In genomic region chr17:64340557-64340956, GRCh38 we compare ENCODE assay signal across 17 cellular contexts. TPM values are rescaled to one million over a fixed set of nuclear protein-coding genes. Genes with fewer than 3 reads are reported as not detected.
DNase-seq lines count a peak whose midpoint lies in the region; ATAC-seq and TF ChIP-seq lines count a peak whose summit lies in the region.
"Had no signal": no experiment of that assay in that cellular context is flagged by ENCODE, and none has a peak within 500 bp of the region (broad histone marks: within the 10 kb centered on the region; RNA-seq: fewer than 3 reads in every experiment).

No MANE protein-coding gene starts in this region.

- H3K27ac Mint-ChIP-seq in effector memory CD8-positive, alpha-beta T cell, result peak overlapping the region in 1 of 2 donors; percentile 26
- H3K27ac Mint-ChIP-seq in neural progenitor cell, result peak overlapping the region; percentile 72
- H3K27ac Mint-ChIP-seq: CD4-positive, alpha-beta memory T cell had no signal

- H3K4me2 ChIP-seq in neural progenitor cell, result no peak overlapping the region
- H3K4me2 ChIP-seq: A549 had no signal

- no peaks in the 10 kb centered on the region for H3K27me3 Mint-ChIP-seq in effector memory CD8-positive, alpha-beta T cell
- peaks cover 22% of the 10 kb centered on the region for H3K27me3 Mint-ChIP-seq in neural progenitor cell (ENCODE audit: insufficient read depth, low read depth)
- H3K27me3 Mint-ChIP-seq: CD4-positive, alpha-beta memory T cell had no signal

- H3K9me3 ChIP-seq in right atrium auricular region (no peaks in the 10 kb centered on the region), neural progenitor cell (ENCODE audit: low read depth) (no peaks in the 10 kb centered on the region)
- H3K9me3 ChIP-seq: A549, HAP-1 had no signal

- H3K4me3 Mint-ChIP-seq in effector memory CD8-positive, alpha-beta T cell, result no peak overlapping the region
- no peak overlapping the region for H3K4me3 Mint-ChIP-seq in neural progenitor cell
- H3K4me3 Mint-ChIP-seq: CD4-positive, alpha-beta memory T cell had no signal

- peaks cover 10% of the 10 kb centered on the region for H3F3A ChIP-seq in neural progenitor cell (ENCODE audit: low read depth)

- no peak overlapping the region for H2AFZ ChIP-seq in neural progenitor cell (replicated peaks)

- no peak overlapping the region for H3K9ac ChIP-seq in neural progenitor cell

- H3K27me3 ChIP-seq in right atrium auricular region (no peaks in the 10 kb centered on the region), neural progenitor cell (no peaks in the 10 kb centered on the region)

- H3K79me2 ChIP-seq in neural progenitor cell (ENCODE audit: low read depth), result no peaks in the 10 kb centered on the region

- no peak for ATAC-seq in Right ventricle myocardium superior (ENCODE audit: poor library complexity)
- peak; percentile 41 for ATAC-seq in effector memory CD8-positive, alpha-beta T cell (replicated peaks)
- ATAC-seq in GM21390 (IDR thresholded peaks at IDR 0.05; ENCODE audit: unreplicated experiment), result no peak
- no peak for ATAC-seq in HG03097 (IDR thresholded peaks at IDR 0.05; ENCODE audit: low FRiP score, unreplicated experiment)
- ATAC-seq in HG03108 (IDR thresholded peaks at IDR 0.05; ENCODE audit: unreplicated experiment), result no peak
- ATAC-seq: A549, Panc1 had no signal

- H3K4me3 ChIP-seq in right atrium auricular region (no peak overlapping the region), neural progenitor cell (no peak overlapping the region)
- H3K4me3 ChIP-seq: A549, HAP-1 had no signal

- peaks cover 30% of the 10 kb centered on the region for H3K36me3 Mint-ChIP-seq in effector memory CD8-positive, alpha-beta T cell (ENCODE audit: insufficient read depth)
- no peaks in the 10 kb centered on the region for H3K36me3 Mint-ChIP-seq in neural progenitor cell
- H3K36me3 Mint-ChIP-seq: CD4-positive, alpha-beta memory T cell had no signal

- intact Hi-C loops in Right ventricle myocardium superior (cut with DNase I), result no loop called here

- H3K36me3 ChIP-seq in right atrium auricular region, result no peaks in the 10 kb centered on the region
- H3K36me3 ChIP-seq in neural progenitor cell, result no peaks in the 10 kb centered on the region
- H3K36me3 ChIP-seq: HAP-1 had no signal

- no peak for TF ChIP-seq CTCF in right atrium auricular region (IDR thresholded peaks at IDR 0.05)
- no peak for TF ChIP-seq CTCF in neural progenitor cell (IDR thresholded peaks at IDR 0.05)

- no peaks in the 10 kb centered on the region for H4K20me1 ChIP-seq in neural progenitor cell (ENCODE audit: low read depth)

- H3K27ac ChIP-seq in right atrium auricular region, result peak overlapping the region in 1 of 2 donors; percentile 29
- no peak overlapping the region for H3K27ac ChIP-seq in neural progenitor cell
- H3K27ac ChIP-seq: A549 had no signal

- peaks cover 0 to 2% of the 10 kb centered on the region in 2 donors for H3K4me1 Mint-ChIP-seq in effector memory CD8-positive, alpha-beta T cell (ENCODE audit: low read depth in 2 of 2)
- H3K4me1 Mint-ChIP-seq in neural progenitor cell, result peaks cover 11% of the 10 kb centered on the region

- no peaks in the 10 kb centered on the region for H3K9me3 Mint-ChIP-seq in effector memory CD8-positive, alpha-beta T cell
- H3K9me3 Mint-ChIP-seq in neural progenitor cell, result no peaks in the 10 kb centered on the region
- H3K9me3 Mint-ChIP-seq: CD4-positive, alpha-beta memory T cell had no signal

- H3K4me1 ChIP-seq in right atrium auricular region, result peaks cover 0 to 27% of the 10 kb centered on the region in 2 donors
- H3K4me1 ChIP-seq in neural progenitor cell, result peaks cover 12% of the 10 kb centered on the region

- DNase-seq in Right ventricle myocardium superior, result peak; percentile 32
- no peak for DNase-seq in right atrium auricular region (ENCODE audit: low spot score)
- DNase-seq in effector memory CD8-positive, alpha-beta T cell, result no peak
- DNase-seq in neural progenitor cell (ENCODE audit: low spot score), result no peak
- no peak for DNase-seq in activated CD4-positive, alpha-beta T cell treated with anti-CD3 and anti-CD28 coated beads, Interleukin-2, amount 50 U/mL, for 4 hours
- DNase-seq: CD4-positive, alpha-beta memory T cell; DMS79; NCI-H446 treated with DMSO at 0.1 percent for 48 hours; NCI-H748 treated with DMSO at 0.1 percent for 48 hours; SIG-M5 had no signal

RNA-seq across cellular contexts. Expression of gene PECAM1, which starts 50.1 kb away (rescaled TPM):
- 89.9 TPM for total RNA-seq in Right ventricle myocardium superior
- 100 to 1,000 TPM in 1 of 2 donors, 10 to 100 TPM in 1; 77.5 to 153 TPM for total RNA-seq in right atrium auricular region
- not detected in 2 replicates for total RNA-seq in neural progenitor cell (ENCODE audit: low replicate concordance)
- total RNA-seq: G401 had no signal

Comparison
In these comparisons a context has a peak if more than half of its experiments do, and no peak if none do; other contexts are left out.
1. RNA of gene PECAM1, which starts 50.1 kb away (total RNA-seq): 77.5 to 153 TPM in right atrium auricular region and 89.9 TPM in Right ventricle myocardium superior (single experiment); not detected in neural progenitor cell; every median in the first group is over 10 times any median in the second.